In the genomic region with DNA sequence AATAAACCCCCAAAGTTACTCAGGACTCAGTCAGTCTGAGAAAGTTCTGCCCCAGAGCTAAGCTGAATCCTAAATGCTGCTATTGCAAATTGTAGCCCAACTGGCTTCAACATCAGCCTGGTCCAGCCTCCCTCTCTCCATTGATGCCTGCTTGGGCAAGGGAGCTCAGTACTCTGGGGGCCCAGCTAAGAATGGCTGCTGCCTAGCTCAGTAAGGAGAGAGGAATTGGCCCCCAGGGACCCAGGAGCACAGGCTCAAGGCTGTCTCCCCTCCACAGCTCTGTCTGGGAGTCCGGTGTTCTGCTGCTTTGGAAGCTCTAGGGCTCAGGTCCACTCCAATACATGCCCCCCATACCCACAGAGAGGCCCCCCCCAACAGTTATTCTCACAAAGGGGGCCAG, we compare ENCODE assay signal across 16 cellular contexts. TPM values are rescaled to one million over a fixed set of nuclear protein-coding genes. Genes with fewer than 3 reads are reported as not detected.
DNase-seq lines count a peak whose midpoint lies in the region; ATAC-seq and TF ChIP-seq lines count a peak whose summit lies in the region.
"Had no signal": no experiment of that assay in that cellular context is flagged by ENCODE, and none has a peak within 500 bp of the region (broad histone marks: within the 10 kb centered on the region; RNA-seq: fewer than 3 reads in every experiment).

No MANE protein-coding gene starts in this region.

- H3K9me3 Mint-ChIP-seq in activated CD4-positive, alpha-beta memory T cell treated with anti-CD3 and anti-CD28 coated beads, Interleukin-2, amount 10 ng/mL, durations not matched to agents 7 days and 5 days = no peaks in the 10 kb centered on the region
- no peaks in the 10 kb centered on the region for H3K9me3 Mint-ChIP-seq in natural killer cell treated with Interleukin-12 subunit alpha and Interleukin-12 subunit beta and Interleukin-15 and Interleukin-18, amount 100 ng/mL, for 72 hours
- H3K9me3 Mint-ChIP-seq: type B pancreatic cell had no signal

- H3K4me3 Mint-ChIP-seq in activated CD4-positive, alpha-beta memory T cell treated with anti-CD3 and anti-CD28 coated beads, Interleukin-2, amount 10 ng/mL, durations not matched to agents 7 days and 5 days = peak overlapping the region; percentile 80
- peak overlapping the region; percentile 91 for H3K4me3 Mint-ChIP-seq in natural killer cell treated with Interleukin-12 subunit alpha and Interleukin-12 subunit beta and Interleukin-15 and Interleukin-18, amount 100 ng/mL, for 72 hours

- peaks cover 46% of the 10 kb centered on the region for H3K4me1 Mint-ChIP-seq in activated CD4-positive, alpha-beta memory T cell treated with anti-CD3 and anti-CD28 coated beads, Interleukin-2, amount 10 ng/mL, durations not matched to agents 7 days and 5 days
- H3K4me1 Mint-ChIP-seq in natural killer cell treated with Interleukin-12 subunit alpha and Interleukin-12 subunit beta and Interleukin-15 and Interleukin-18, amount 100 ng/mL, for 72 hours (ENCODE audit: low read depth in 2 of 2) = peaks cover 63% of the 10 kb centered on the region in 2 donors

- peak overlapping the region; percentile 55 for H3K27ac Mint-ChIP-seq in activated CD4-positive, alpha-beta memory T cell treated with anti-CD3 and anti-CD28 coated beads, Interleukin-2, amount 10 ng/mL, durations not matched to agents 7 days and 5 days
- peak overlapping the region; percentile 93 to 94 for H3K27ac Mint-ChIP-seq in natural killer cell treated with Interleukin-12 subunit alpha and Interleukin-12 subunit beta and Interleukin-15 and Interleukin-18, amount 100 ng/mL, for 72 hours

- peak overlapping the region; percentile 89 for H3K4me2 ChIP-seq in SK-N-SH
- H3K4me2 ChIP-seq in mesenchymal stem cell (ENCODE audit: low read length, poor library complexity, severe bottlenecking) = no peak overlapping the region

- H3K27me3 ChIP-seq in SK-N-SH (ENCODE audit: insufficient read depth) (no peaks in the 10 kb centered on the region), mesenchymal stem cell (ENCODE audit: control insufficient read depth in 1 of 2, insufficient read depth in 1 of 2, low read length in 2 of 2) (no peaks in the 10 kb centered on the region), colonic mucosa (no peaks in the 10 kb centered on the region)

- no peak for TF ChIP-seq CTCF in SK-N-SH (IDR thresholded peaks at IDR 0.05)
- TF ChIP-seq CTCF in GM12865 (IDR thresholded peaks at IDR 0.05; ENCODE audit: insufficient read depth, low read depth, low read length, missing control alignments) = no peak
- TF ChIP-seq CTCF in colonic mucosa (IDR thresholded peaks at IDR 0.05) = no peak

- no peak overlapping the region for H3K9ac ChIP-seq in SK-N-SH
- no peak overlapping the region for H3K9ac ChIP-seq in mesenchymal stem cell (ENCODE audit: low read length)
- no peak overlapping the region for H3K9ac ChIP-seq in colonic mucosa (ENCODE audit: low read depth in 2 of 2, low read length in 2 of 2)

- no peak overlapping the region for H3K4ac ChIP-seq in mesenchymal stem cell (ENCODE audit: low read depth in 1 of 2, low read length in 2 of 2)

- ATAC-seq in SK-N-SH treated with all-trans-retinoic acid at 6 μM for 48 hours = no peak
- ATAC-seq in natural killer cell treated with Interleukin-12 subunit alpha and Interleukin-12 subunit beta and Interleukin-15 and Interleukin-18, amount 100 ng/mL, for 72 hours = no peak

- no peaks in the 10 kb centered on the region for H3K9me3 ChIP-seq in SK-N-SH
- H3K9me3 ChIP-seq in mesenchymal stem cell (ENCODE audit: control insufficient read depth, low read length) = no peaks in the 10 kb centered on the region
- no peaks in the 10 kb centered on the region for H3K9me3 ChIP-seq in colonic mucosa

- H3K14ac ChIP-seq in mesenchymal stem cell (ENCODE audit: low read length in 2 of 2) = no peak overlapping the region

- peaks cover 15% of the 10 kb centered on the region for H4K20me1 ChIP-seq in SK-N-SH (ENCODE audit: insufficient read depth)

- no CpG with 5 or more reads among the region's 1 CpG for WGBS in SK-N-SH (ENCODE audit: low lambda C conversion rate)
- WGBS in mesenchymal stem cell = no CpG with 5 or more reads among the region's 1 CpG

- H3K18ac ChIP-seq in mesenchymal stem cell (ENCODE audit: low read depth in 1 of 2, low read length in 2 of 2) = no peak overlapping the region

- H2BK5ac ChIP-seq in mesenchymal stem cell (ENCODE audit: low read depth, low read length, poor library complexity, severe bottlenecking) = no peak overlapping the region

- no peak overlapping the region for H2BK120ac ChIP-seq in mesenchymal stem cell (ENCODE audit: low read depth, low read length)

- TF ChIP-seq RAD21 in SK-N-SH (IDR thresholded peaks at IDR 0.05; ENCODE audit: low read length) = no peak

- H3F3A ChIP-seq in SK-N-SH (replicated peaks; ENCODE audit: insufficient read depth) = peaks cover 5% of the 10 kb centered on the region

- peaks cover 16% of the 10 kb centered on the region for H3K79me2 ChIP-seq in SK-N-SH (ENCODE audit: insufficient read depth)

- no peak overlapping the region for H4K91ac ChIP-seq in mesenchymal stem cell (ENCODE audit: low read length)

- H3K27ac ChIP-seq in SK-N-SH (ENCODE audit: low read depth in 2 of 2, low read length in 1 of 2) = no peak overlapping the region
- H3K27ac ChIP-seq in mesenchymal stem cell (ENCODE audit: low read length, poor library complexity, severe bottlenecking) = no peak overlapping the region
- H3K27ac ChIP-seq in colonic mucosa = no peak overlapping the region

- H3K4me1 ChIP-seq in SK-N-SH (ENCODE audit: control insufficient read depth in 1 of 2, insufficient read depth in 2 of 2, low read depth in 1 of 2, low read length in 1 of 2) (peaks cover 3 to 33% of the 10 kb centered on the region in 2 experiments; a peak in 2 of 4 replicates), mesenchymal stem cell (ENCODE audit: control insufficient read depth, insufficient read depth, low read depth, low read length) (peaks cover 12% of the 10 kb centered on the region), colonic mucosa (no peaks in the 10 kb centered on the region)

- no peak overlapping the region for H2AK5ac ChIP-seq in mesenchymal stem cell (ENCODE audit: low read length, severe bottlenecking)

- H3K27me3 Mint-ChIP-seq in activated CD4-positive, alpha-beta memory T cell treated with anti-CD3 and anti-CD28 coated beads, Interleukin-2, amount 10 ng/mL, durations not matched to agents 7 days and 5 days = no peaks in the 10 kb centered on the region
- no peaks in the 10 kb centered on the region for H3K27me3 Mint-ChIP-seq in natural killer cell treated with Interleukin-12 subunit alpha and Interleukin-12 subunit beta and Interleukin-15 and Interleukin-18, amount 100 ng/mL, for 72 hours
- H3K27me3 Mint-ChIP-seq: type B pancreatic cell had no signal

- H3K36me3 Mint-ChIP-seq in activated CD4-positive, alpha-beta memory T cell treated with anti-CD3 and anti-CD28 coated beads, Interleukin-2, amount 10 ng/mL, durations not matched to agents 7 days and 5 days (ENCODE audit: low read depth) = peaks cover 35% of the 10 kb centered on the region
- peaks cover 12% of the 10 kb centered on the region for H3K36me3 Mint-ChIP-seq in natural killer cell treated with Interleukin-12 subunit alpha and Interleukin-12 subunit beta and Interleukin-15 and Interleukin-18, amount 100 ng/mL, for 72 hours

- intact Hi-C loops in colonic mucosa (cut with DNase I) = no loop called here

- no peak overlapping the region for H3K23ac ChIP-seq in mesenchymal stem cell (ENCODE audit: low read length in 2 of 2)

- no peak overlapping the region for H2BK15ac ChIP-seq in mesenchymal stem cell (ENCODE audit: low read depth, poor library complexity, severe bottlenecking)

- POLR2A ChIA-PET in SK-N-SH (lab: Yijun Ruan, JAX) = no interaction called here
- POLR2A ChIA-PET in activated CD4-positive, alpha-beta memory T cell treated with anti-CD3 and anti-CD28 coated beads, Interleukin-2, amount 10 ng/mL, durations not matched to agents 7 days and 5 days (lab: Charles Lee) = interaction anchor here (0.5 to 6.2 kb wide), 9 partner anchors 11 to 169 kb away, joined by 3 to 64 read pairs (median 4); a partner anchor contains a TSS

- no peak for TF ChIP-seq EP300 in SK-N-SH (IDR thresholded peaks at IDR 0.05; ENCODE audit: borderline replicate concordance in 1 of 2, low read depth in 1 of 2, low read length in 1 of 2)

- H3K4me3 ChIP-seq in SK-N-SH (ENCODE audit: low read depth in 2 of 2, low read length in 1 of 2) (no peak overlapping the region), GM12865 (ENCODE audit: low read depth, low read length) (peak overlapping the region; percentile 70), mesenchymal stem cell (ENCODE audit: insufficient read depth in 1 of 2, low read depth in 1 of 2, low read length in 2 of 2) (peak overlapping the region in 1 of 2 experiments; percentile 81), colonic mucosa (no peak overlapping the region)

- no peak overlapping the region for H4K8ac ChIP-seq in mesenchymal stem cell (ENCODE audit: low read length)

- DNase-seq in SK-N-SH = no peak
- DNase-seq in GM12865 (ENCODE audit: low read depth) = no peak
- no peak for DNase-seq in activated CD4-positive, alpha-beta memory T cell treated with anti-CD3 and anti-CD28 coated beads, Interleukin-2, amount 10 ng/mL, durations not matched to agents 7 days and 5 days
- DNase-seq in natural killer cell treated with Interleukin-12 subunit alpha and Interleukin-12 subunit beta and Interleukin-15 and Interleukin-18, amount 100 ng/mL, for 72 hours (ENCODE audit: low spot score) = no peak
- no peak for DNase-seq in superior temporal gyrus (ENCODE audit: extremely low spot score)
- DNase-seq in mesenchymal stem cell = no peak
- DNase-seq in colonic mucosa = no peak
- DNase-seq: DMS79; kidney glomerular epithelial cell; NCI-H1694; NK-92 treated with Interleukin-12 subunit alpha and Interleukin-12 subunit beta, amount 100 ng/mL, for 24 hours had no signal

- H2AFZ ChIP-seq in SK-N-SH (ENCODE audit: low read depth) (no peak overlapping the region), mesenchymal stem cell (ENCODE audit: low read depth, low read length) (no peak overlapping the region)

- CTCF ChIA-PET in SK-N-SH (lab: Yijun Ruan, JAX) = interaction anchor here (0.9 to 7.0 kb wide), 6 partner anchors 10 to 61 kb away, joined by 3 to 87 read pairs (median 10); a partner anchor contains a TSS
- CTCF ChIA-PET in activated CD4-positive, alpha-beta memory T cell treated with anti-CD3 and anti-CD28 coated beads, Interleukin-2, amount 10 ng/mL, durations not matched to agents 7 days and 5 days (lab: Charles Lee) = interaction anchor here (0.9 to 4.2 kb wide), 7 partner anchors 10 to 176 kb away, joined by 3 to 23 read pairs (median 4); a partner anchor contains a TSS

- peaks cover 31% of the 10 kb centered on the region for H3K79me1 ChIP-seq in mesenchymal stem cell (replicated peaks; ENCODE audit: low read length, poor library complexity, severe bottlenecking)

- no peaks in the 10 kb centered on the region for H3K9me2 ChIP-seq in SK-N-SH

- H2BK12ac ChIP-seq in mesenchymal stem cell (ENCODE audit: low read length in 2 of 2) = no peak overlapping the region

- H3K36me3 ChIP-seq in SK-N-SH (replicated peaks in 1 of 2; ENCODE audit: control insufficient read depth in 1 of 2, insufficient read depth in 2 of 2, low read length in 1 of 2) = peaks cover 8 to 26% of the 10 kb centered on the region in 2 experiments
- peaks cover 40 to 43% of the 10 kb centered on the region in 2 experiments for H3K36me3 ChIP-seq in mesenchymal stem cell (ENCODE audit: control insufficient read depth in 1 of 2, insufficient read depth in 2 of 2, low read depth in 1 of 2, low read length in 2 of 2)
- H3K36me3 ChIP-seq in colonic mucosa = no peaks in the 10 kb centered on the region

RNA-seq across cellular contexts. Expression of a gene that starts 1.6 kb away (rescaled TPM):
- 89.9 and 106 TPM in 2 replicates for polyA plus RNA-seq in SK-N-SH (2012; rRNA removed)
- 49.1 and 66.9 TPM in 2 replicates for polyA plus RNA-seq in SK-N-SH (2012; cell fraction: cytosol; rRNA removed)
- 187 and 203 TPM in 2 replicates for polyA plus RNA-seq in SK-N-SH (2012; cell fraction: nucleus; rRNA removed)
- 10 to 100 TPM; 46.2 to 61.1 TPM for total RNA-seq in activated CD4-positive, alpha-beta memory T cell treated with anti-CD3 and anti-CD28 coated beads, Interleukin-2, amount 10 ng/mL, durations not matched to agents 7 days and 5 days
- 100 to 1,000 TPM; 104 to 135 TPM for total RNA-seq in natural killer cell treated with Interleukin-12 subunit alpha and Interleukin-12 subunit beta and Interleukin-15 and Interleukin-18, amount 100 ng/mL, for 72 hours
- polyA plus RNA-seq in mesenchymal stem cell (2013, experiment 1 of 2) = 36.8 TPM
- polyA plus RNA-seq in mesenchymal stem cell (2013, experiment 2 of 2) = 34.3 TPM
- total RNA-seq in colonic mucosa = 10 to 100 TPM; 31.4 to 39.8 TPM

RNA-seq across cellular contexts. Expression of a gene that starts 20.5 kb away (rescaled TPM):
- 54.9 and 78.5 TPM in 2 replicates for polyA plus RNA-seq in SK-N-SH (2012; rRNA removed)
- polyA plus RNA-seq in SK-N-SH (2012; cell fraction: cytosol; rRNA removed) = 46.0 and 65.3 TPM in 2 replicates
- polyA plus RNA-seq in SK-N-SH (2012; cell fraction: nucleus; rRNA removed) = 60.3 and 73.0 TPM in 2 replicates
- 10 to 100 TPM; 66.3 to 66.6 TPM for total RNA-seq in activated CD4-positive, alpha-beta memory T cell treated with anti-CD3 and anti-CD28 coated beads, Interleukin-2, amount 10 ng/mL, durations not matched to agents 7 days and 5 days
- total RNA-seq in natural killer cell treated with Interleukin-12 subunit alpha and Interleukin-12 subunit beta and Interleukin-15 and Interleukin-18, amount 100 ng/mL, for 72 hours = 10 to 100 TPM; 74.9 to 93.2 TPM
- polyA plus RNA-seq in mesenchymal stem cell (2013, experiment 1 of 2) = 104 TPM
- 104 TPM for polyA plus RNA-seq in mesenchymal stem cell (2013, experiment 2 of 2)
- total RNA-seq in colonic mucosa = 10 to 100 TPM; 71.9 to 82.7 TPM

RNA-seq across cellular contexts. Expression of a gene that starts 25.8 kb away (rescaled TPM):
- polyA plus RNA-seq in SK-N-SH (2012; rRNA removed) = 10.1 and 10.3 TPM in 2 replicates
- polyA plus RNA-seq in SK-N-SH (2012; cell fraction: cytosol; rRNA removed) = 5.8 and 9.9 TPM in 2 replicates
- 7.8 and 9.9 TPM in 2 replicates for polyA plus RNA-seq in SK-N-SH (2012; cell fraction: nucleus; rRNA removed)
- total RNA-seq in activated CD4-positive, alpha-beta memory T cell treated with anti-CD3 and anti-CD28 coated beads, Interleukin-2, amount 10 ng/mL, durations not matched to agents 7 days and 5 days = 100 to 1,000 TPM; 140 to 147 TPM
- 100 to 1,000 TPM in 1 of 2 donors, 10 to 100 TPM in 1; 36.8 to 164 TPM for total RNA-seq in natural killer cell treated with Interleukin-12 subunit alpha and Interleukin-12 subunit beta and Interleukin-15 and Interleukin-18, amount 100 ng/mL, for 72 hours
- 25.6 TPM for polyA plus RNA-seq in mesenchymal stem cell (2013, experiment 1 of 2)
- polyA plus RNA-seq in mesenchymal stem cell (2013, experiment 2 of 2) = 26.4 TPM
- 100 to 1,000 TPM in 1 of 2 donors, 10 to 100 TPM in 1; 14.4 to 111 TPM for total RNA-seq in colonic mucosa

RNA-seq across cellular contexts. Expression of a gene that starts 44.7 kb away (rescaled TPM):
- polyA plus RNA-seq in SK-N-SH (2012; rRNA removed) = not detected in 2 replicates
- polyA plus RNA-seq in SK-N-SH (2012; cell fraction: cytosol; rRNA removed) = not detected in 2 replicates
- polyA plus RNA-seq in SK-N-SH (2012; cell fraction: nucleus; rRNA removed) = not detected in 2 replicates
- not detected for total RNA-seq in activated CD4-positive, alpha-beta memory T cell treated with anti-CD3 and anti-CD28 coated beads, Interleukin-2, amount 10 ng/mL, durations not matched to agents 7 days and 5 days
- total RNA-seq in natural killer cell treated with Interleukin-12 subunit alpha and Interleukin-12 subunit beta and Interleukin-15 and Interleukin-18, amount 100 ng/mL, for 72 hours = not detected
- not detected for polyA plus RNA-seq in mesenchymal stem cell (2013, experiment 1 of 2)
- not detected for polyA plus RNA-seq in mesenchymal stem cell (2013, experiment 2 of 2)
- under 1 TPM in 1 of 2 donors, not detected in 1; 0.32 TPM for total RNA-seq in colonic mucosa
- total RNA-seq: A172, frontal cortex, skeletal muscle tissue had no signal

RNA-seq across cellular contexts. Expression of a gene that starts 48.0 kb away (rescaled TPM):
- polyA plus RNA-seq in SK-N-SH (2012; rRNA removed) = 36.5 and 42.3 TPM in 2 replicates
- 28.0 and 31.0 TPM in 2 replicates for polyA plus RNA-seq in SK-N-SH (2012; cell fraction: cytosol; rRNA removed)
- polyA plus RNA-seq in SK-N-SH (2012; cell fraction: nucleus; rRNA removed) = 100 and 104 TPM in 2 replicates
- 100 to 1,000 TPM; 125 to 127 TPM for total RNA-seq in activated CD4-positive, alpha-beta memory T cell treated with anti-CD3 and anti-CD28 coated beads, Interleukin-2, amount 10 ng/mL, durations not matched to agents 7 days and 5 days
- total RNA-seq in natural killer cell treated with Interleukin-12 subunit alpha and Interleukin-12 subunit beta and Interleukin-15 and Interleukin-18, amount 100 ng/mL, for 72 hours = 100 to 1,000 TPM in 1 of 2 donors, 10 to 100 TPM in 1; 80.7 to 198 TPM
- 6.1 TPM for polyA plus RNA-seq in mesenchymal stem cell (2013, experiment 1 of 2)
- polyA plus RNA-seq in mesenchymal stem cell (2013, experiment 2 of 2) = 6.1 TPM
- total RNA-seq in colonic mucosa = 10 to 100 TPM; 25.6 to 81.8 TPM
